Comparison of ENCODE assay signal across 12 cellular contexts in genomic region chr5:15695171-15695676, GRCh38.
DNase-seq lines count a peak whose midpoint lies in the region; ATAC-seq, FAIRE-seq and TF ChIP-seq lines count a peak whose summit lies in the region.
"Had no signal": no experiment of that assay in that cellular context is flagged by ENCODE, and none has a peak within 500 bp of the region (broad histone marks: within the 10 kb centered on the region; RNA-seq: fewer than 3 reads in every experiment).

No MANE protein-coding gene starts in this region.

- H3K9me3 Mint-ChIP-seq in HFFc6 = no peaks in the 10 kb centered on the region
- peaks cover 2% of the 10 kb centered on the region for H3K9me3 Mint-ChIP-seq in stimulated activated memory B cell treated with anti-CD40 and anti-IgM and Interleukin-4, amounts not matched to agents 10 μg/mL and 1 μg/mL and 100 μg/mL, for 72 hours
- H3K9me3 Mint-ChIP-seq in activated CD4-positive, alpha-beta memory T cell treated with anti-CD3 and anti-CD28 coated beads for 36 hours = no peaks in the 10 kb centered on the region

- H3K27ac Mint-ChIP-seq in HFFc6 = peak overlapping the region; percentile 84
- H3K27ac Mint-ChIP-seq in stimulated activated memory B cell treated with anti-CD40 and anti-IgM and Interleukin-4, amounts not matched to agents 10 μg/mL and 1 μg/mL and 100 μg/mL, for 72 hours = no peak overlapping the region
- H3K27ac Mint-ChIP-seq in activated CD4-positive, alpha-beta memory T cell treated with anti-CD3 and anti-CD28 coated beads for 36 hours = no peak overlapping the region

- H3K4me1 Mint-ChIP-seq in HFFc6 (ENCODE audit: low read depth) = peaks cover 60% of the 10 kb centered on the region
- no peaks in the 10 kb centered on the region for H3K4me1 Mint-ChIP-seq in stimulated activated memory B cell treated with anti-CD40 and anti-IgM and Interleukin-4, amounts not matched to agents 10 μg/mL and 1 μg/mL and 100 μg/mL, for 72 hours
- H3K4me1 Mint-ChIP-seq in activated CD4-positive, alpha-beta memory T cell treated with anti-CD3 and anti-CD28 coated beads for 36 hours (ENCODE audit: low read depth) = no peaks in the 10 kb centered on the region

- H3K9ac ChIP-seq in kidney (ENCODE audit: low read length in 2 of 2) = no peak overlapping the region

- peak; percentile 52 for DNase-seq in HFFc6
- peak; percentile 30 for DNase-seq in bronchial epithelial cell (ENCODE audit: low read depth)
- peak in 1 of 2 donors; percentile 5 for DNase-seq in left colon
- no peak for DNase-seq in kidney
- no peak for DNase-seq in Peyer's patch
- DNase-seq in effector CD8-positive, alpha-beta T cell (lab: John Stamatoyannopoulos, UW) = no peak
- no peak for DNase-seq in activated CD4-positive, alpha-beta memory T cell treated with anti-CD3 and anti-CD28 coated beads for 36 hours
- DNase-seq: COR-L47; hippocampal formation; NK-92 treated with Interleukin-12 subunit alpha and Interleukin-12 subunit beta, amount 100 ng/mL, for 24 hours; occipital lobe had no signal

- POLR2A ChIA-PET in activated CD4-positive, alpha-beta memory T cell treated with anti-CD3 and anti-CD28 coated beads for 36 hours (lab: Charles Lee) = no interaction called here

- H3K27me3 Mint-ChIP-seq in HFFc6 (ENCODE audit: insufficient read depth) = peaks cover 4% of the 10 kb centered on the region
- no peaks in the 10 kb centered on the region for H3K27me3 Mint-ChIP-seq in stimulated activated memory B cell treated with anti-CD40 and anti-IgM and Interleukin-4, amounts not matched to agents 10 μg/mL and 1 μg/mL and 100 μg/mL, for 72 hours
- no peaks in the 10 kb centered on the region for H3K27me3 Mint-ChIP-seq in activated CD4-positive, alpha-beta memory T cell treated with anti-CD3 and anti-CD28 coated beads for 36 hours

- intact Hi-C loops in left colon (cut with DNase I, micrococcal nuclease) = no loop called here
- intact Hi-C loops in kidney (cut with DNase I) = no loop called here
- intact Hi-C loops in activated CD4-positive, alpha-beta memory T cell treated with anti-CD3 and anti-CD28 coated beads for 36 hours (cut with micrococcal nuclease) = no loop called here

- H3K4me1 ChIP-seq in kidney (ENCODE audit: control insufficient read depth in 1 of 2, insufficient read depth in 1 of 2, low read depth in 1 of 2, low read length in 2 of 2) = peaks cover 6 to 15% of the 10 kb centered on the region in 2 donors
- H3K4me1 ChIP-seq in Peyer's patch = no peaks in the 10 kb centered on the region

- no peak for TF ChIP-seq POLR2A in Peyer's patch (IDR thresholded peaks at IDR 0.05)

- ATAC-seq in left colon = peak; percentile 50
- ATAC-seq in stimulated activated memory B cell treated with anti-CD40 and anti-IgM and Interleukin-4, amounts not matched to agents 10 μg/mL and 1 μg/mL and 100 μg/mL, for 72 hours = peak; percentile 28

- CTCF ChIA-PET in activated CD4-positive, alpha-beta memory T cell treated with anti-CD3 and anti-CD28 coated beads for 36 hours (lab: Charles Lee) = no interaction called here

- H3K27me3 ChIP-seq in bronchial epithelial cell (ENCODE audit: control insufficient read depth, insufficient read depth, low read length) = no peaks in the 10 kb centered on the region
- no peaks in the 10 kb centered on the region for H3K27me3 ChIP-seq in Peyer's patch

- H3K36me3 ChIP-seq in bronchial epithelial cell (ENCODE audit: control insufficient read depth, insufficient read depth, low read length) (no peaks in the 10 kb centered on the region), kidney (ENCODE audit: control insufficient read depth in 1 of 2, insufficient read depth in 2 of 2, low read length in 2 of 2) (no peaks in the 10 kb centered on the region), Peyer's patch (no peaks in the 10 kb centered on the region)

- TF ChIP-seq CTCF in HFFc6 (IDR thresholded peaks at IDR 0.05) = no peak
- no peak for TF ChIP-seq CTCF in bronchial epithelial cell (IDR thresholded peaks at IDR 0.05; ENCODE audit: insufficient read depth, low read length, severe bottlenecking)
- TF ChIP-seq CTCF in kidney (IDR thresholded peaks at IDR 0.05; ENCODE audit: borderline replicate concordance, extremely low read depth, insufficient read depth) = no peak
- no peak for TF ChIP-seq CTCF in Peyer's patch (IDR thresholded peaks at IDR 0.05)

- 0 out of 2 replicates have a peak, but pooled peaks cover 9% of the 10 kb centered on the region for H3K36me3 Mint-ChIP-seq in HFFc6 (ENCODE audit: low read depth)
- no peaks in the 10 kb centered on the region for H3K36me3 Mint-ChIP-seq in stimulated activated memory B cell treated with anti-CD40 and anti-IgM and Interleukin-4, amounts not matched to agents 10 μg/mL and 1 μg/mL and 100 μg/mL, for 72 hours
- no peaks in the 10 kb centered on the region for H3K36me3 Mint-ChIP-seq in activated CD4-positive, alpha-beta memory T cell treated with anti-CD3 and anti-CD28 coated beads for 36 hours

- no peak for FAIRE-seq in bronchial epithelial cell (lab: Jason Lieb, UNC)
- no peak for FAIRE-seq in kidney (lab: Jason Lieb, UNC)

- H3K27ac ChIP-seq in kidney (ENCODE audit: low read depth in 2 of 2, low read length in 2 of 2) = peak overlapping the region in 1 of 2 donors; percentile 44
- H3K27ac ChIP-seq in Peyer's patch = peak overlapping the region in 1 of 4 donors; percentile 40

- H3K9me3 ChIP-seq in kidney (ENCODE audit: control insufficient read depth in 1 of 2, low read length in 2 of 2) (no peaks in the 10 kb centered on the region), Peyer's patch (no peaks in the 10 kb centered on the region)

- peak overlapping the region; percentile 76 for H3K4me3 Mint-ChIP-seq in HFFc6
- no peak overlapping the region for H3K4me3 Mint-ChIP-seq in stimulated activated memory B cell treated with anti-CD40 and anti-IgM and Interleukin-4, amounts not matched to agents 10 μg/mL and 1 μg/mL and 100 μg/mL, for 72 hours
- no peak overlapping the region for H3K4me3 Mint-ChIP-seq in activated CD4-positive, alpha-beta memory T cell treated with anti-CD3 and anti-CD28 coated beads for 36 hours

- H3K4me3 ChIP-seq in bronchial epithelial cell (ENCODE audit: low read depth, low read length) (no peak overlapping the region), kidney (ENCODE audit: low read length in 2 of 2) (no peak overlapping the region), Peyer's patch (no peak overlapping the region)

Comparison
In these comparisons a context has a peak if more than half of its experiments do, and no peak if none do; other contexts are left out.
1. DNase-seq: peak in HFFc6 (single experiment) and bronchial epithelial cell (single experiment); none in kidney (single experiment), Peyer's patch (0 of 3), effector CD8-positive, alpha-beta T cell (single experiment) and activated CD4-positive, alpha-beta memory T cell treated with anti-CD3 and anti-CD28 coated beads for 36 hours (single experiment).